In the genomic region with DNA sequence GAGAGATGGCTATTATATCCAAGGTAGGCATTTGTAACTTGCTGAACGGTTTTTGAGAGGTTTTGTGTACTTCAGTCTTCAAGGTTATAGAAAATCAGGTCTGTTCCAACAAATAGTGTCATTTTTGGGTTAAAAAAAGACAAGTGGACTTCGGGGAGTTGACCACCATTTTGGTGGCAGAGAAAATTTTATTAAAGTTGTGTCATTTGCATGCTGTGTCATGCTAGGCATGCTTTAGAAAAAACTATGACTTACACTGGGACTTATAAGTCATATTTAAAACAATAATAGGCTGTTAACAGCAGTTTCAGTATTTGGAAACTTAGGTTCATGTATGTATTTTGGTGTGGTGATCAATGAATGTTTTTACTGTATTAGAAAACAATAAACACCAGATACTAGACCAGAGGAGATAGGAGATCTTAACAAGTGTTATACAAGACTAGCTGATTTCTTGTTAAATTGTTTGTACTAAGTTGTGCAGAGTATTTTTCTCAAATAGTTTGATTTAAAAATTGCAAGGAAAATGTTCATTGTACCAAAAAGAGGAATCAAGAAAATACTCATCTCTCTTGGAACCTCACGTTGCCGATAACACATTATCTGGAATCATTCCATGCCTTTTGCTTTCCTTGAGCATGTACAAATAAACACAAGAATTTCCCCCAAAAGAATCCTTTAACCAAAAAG, we compare ENCODE assay signal across 9 cellular contexts. TPM values are rescaled to one million over a fixed set of nuclear protein-coding genes. Genes with fewer than 3 reads are reported as not detected.
DNase-seq lines count a peak whose midpoint lies in the region; ATAC-seq, FAIRE-seq and TF ChIP-seq lines count a peak whose summit lies in the region.
"Had no signal": no experiment of that assay in that cellular context is flagged by ENCODE, and none has a peak within 500 bp of the region (broad histone marks: within the 10 kb centered on the region; RNA-seq: fewer than 3 reads in every experiment).

No MANE protein-coding gene starts in this region.

- intact Hi-C loops in breast epithelium (cut with DNase I; ENCODE audit: low total_unique reads): no loop called here

- H3K27me3 ChIP-seq in HUES48 (ENCODE audit: control insufficient read depth, insufficient read depth, low read length): no peaks in the 10 kb centered on the region
- no peaks in the 10 kb centered on the region for H3K27me3 ChIP-seq in breast epithelium
- H3K27me3 ChIP-seq in mononuclear cell (ENCODE audit: insufficient read depth, low read length): no peaks in the 10 kb centered on the region

- peak overlapping the region; percentile 97 for H3K4me2 ChIP-seq in A549

- H3K9ac ChIP-seq in HUES48 (ENCODE audit: low read depth, low read length): peak overlapping the region; percentile 96

- 9% methylated on average over 4 of the region's 4 CpGs for WGBS in A549 (ENCODE audit: missing lambda C conversion rate)

- H3K27ac ChIP-seq in A549 (peak overlapping the region; percentile 100), HUES48 (ENCODE audit: low read depth, low read length) (peak overlapping the region; percentile 81), breast epithelium (no peak overlapping the region)

- CTCF ChIA-PET in A549 (lab: Yijun Ruan, JAX): interaction anchor here (0.6 kb wide), 1 partner anchor 14 kb away, joined by 3 read pairs; no protein-coding TSS in a partner anchor

- TF ChIP-seq POLR2A in A549 (IDR thresholded peaks at IDR 0.05; ENCODE audit: low read length) (no peak), breast epithelium (IDR thresholded peaks at IDR 0.05) (no peak)

- TF ChIP-seq CTCF in A549 (IDR thresholded peaks at IDR 0.05): no peak
- no peak for TF ChIP-seq CTCF in breast epithelium (IDR thresholded peaks at IDR 0.05)

- no peak for TF ChIP-seq EP300 in A549 (IDR thresholded peaks at IDR 0.05)

- POLR2A ChIA-PET in A549 (lab: Yijun Ruan, JAX): no interaction called here

- H3K36me3 ChIP-seq in HUES48 (ENCODE audit: control insufficient read depth, insufficient read depth, low read length): peaks cover 54% of the 10 kb centered on the region
- H3K36me3 ChIP-seq in breast epithelium: peaks cover 6% of the 10 kb centered on the region

- no peak for DNase-seq in A549 (ENCODE audit: low read depth in 1 of 2, low spot score in 1 of 2)
- DNase-seq in breast epithelium (ENCODE audit: low spot score in 2 of 2): no peak
- DNase-seq in NCI-H1436 treated with DMSO at 0.1 percent for 48 hours (lab: John Stamatoyannopoulos, UW): no peak
- DNase-seq in effector CD8-positive, alpha-beta T cell (lab: John Stamatoyannopoulos, UW): no peak
- DNase-seq in NCI-H345 (lab: John Stamatoyannopoulos, UW): no peak
- DNase-seq: NCI-H1694 treated with DMSO at 0.1 percent for 48 hours had no signal

- TF ChIP-seq RAD21 in A549 (conservative IDR thresholded peaks at IDR 0.05 in 1 of 2, IDR thresholded peaks at IDR 0.05 in 1 of 2): no peak

- FAIRE-seq in A549 (lab: Jason Lieb, UNC): no peak

- H3K9me3 ChIP-seq in A549 (no peaks in the 10 kb centered on the region), HUES48 (ENCODE audit: control insufficient read depth, insufficient read depth, low read length) (no peaks in the 10 kb centered on the region), breast epithelium (no peaks in the 10 kb centered on the region), mononuclear cell (ENCODE audit: low read depth, low read length) (no peaks in the 10 kb centered on the region)

- no peak for ATAC-seq in A549
- ATAC-seq in HG02571 (IDR thresholded peaks at IDR 0.05; ENCODE audit: unreplicated experiment): no peak

- H3K4me1 ChIP-seq in A549 (peaks cover 30% of the 10 kb centered on the region), HUES48 (ENCODE audit: control insufficient read depth, insufficient read depth, low read length) (peaks cover 26% of the 10 kb centered on the region), breast epithelium (peaks cover 0 to 7% of the 10 kb centered on the region in 2 donors), mononuclear cell (ENCODE audit: insufficient read depth, low read length) (peaks cover 37% of the 10 kb centered on the region)

- peak overlapping the region; percentile 98 for H3K4me3 ChIP-seq in A549
- H3K4me3 ChIP-seq in HUES48 (ENCODE audit: low read depth, low read length): peak overlapping the region; percentile 75
- H3K4me3 ChIP-seq in breast epithelium: peak overlapping the region; percentile 76 to 93 (median 92)
- H3K4me3 ChIP-seq in mononuclear cell (ENCODE audit: low read length): peak overlapping the region; percentile 66

TF ChIP-seq in A549, 52 proteins besides CTCF, POLR2A, EP300 and RAD21:
- no peak for TF ChIP-seq FOSL2 (IDR thresholded peaks at IDR 0.05)
- no peak for TF ChIP-seq FOSL2 (CRISPR knock-in tag; IDR thresholded peaks at IDR 0.05)
- peak; percentile 32; the same call in 1 of the 2 replicates for TF ChIP-seq EHF (CRISPR knock-in tag; IDR thresholded peaks at IDR 0.05)
- TF ChIP-seq FOSB (CRISPR knock-in tag; IDR thresholded peaks at IDR 0.05): peak; percentile 67; the same call in 1 of the 2 replicates
- TF ChIP-seq MAFK (IDR thresholded peaks at IDR 0.05; ENCODE audit: partially characterized antibody): no peak

RNA-seq across cellular contexts. Expression of a gene that starts 1.4 kb away (rescaled TPM):
- polyA plus RNA-seq in A549 (2011; rRNA removed) (2,967 and 3,303 TPM in 2 replicates), A549 (2017; fragmentation: RNase III; extraction: RNeasy Plus Mini Kit Qiagen cat#74134 plus additional on column Dnase treatment) (1,859 to 1,987 TPM (median 1,941 TPM) in 3 replicates)
- polyA plus RNA-seq in A549 (2012; cell fraction: cytosol; rRNA removed): 1,939 and 2,223 TPM in 2 replicates
- polyA plus RNA-seq in A549 (2012; cell fraction: nucleus; rRNA removed): 601 and 850 TPM in 2 replicates
- polyA minus RNA-seq in A549 (2011; rRNA and poly(A)+ RNA removed): 1,030 and 1,279 TPM in 2 replicates
- total RNA-seq in breast epithelium (100 to 1,000 TPM; 157 to 186 (median 162) TPM), mononuclear cell (234 TPM)

RNA-seq across cellular contexts. Expression of a gene that starts 34.2 kb away (rescaled TPM):
- polyA plus RNA-seq in A549 (2011; rRNA removed) (39.4 and 51.3 TPM in 2 replicates), A549 (2017; fragmentation: RNase III; extraction: RNeasy Plus Mini Kit Qiagen cat#74134 plus additional on column Dnase treatment) (25.6 to 26.9 TPM (median 26.8 TPM) in 3 replicates)
- 20.2 and 20.4 TPM in 2 replicates for polyA plus RNA-seq in A549 (2012; cell fraction: cytosol; rRNA removed)
- 21.3 and 45.4 TPM in 2 replicates for polyA plus RNA-seq in A549 (2012; cell fraction: nucleus; rRNA removed)
- polyA minus RNA-seq in A549 (2011; rRNA and poly(A)+ RNA removed): 13.9 and 14.8 TPM in 2 replicates
- total RNA-seq in breast epithelium (10 to 100 TPM; 11.6 to 23.2 (median 15.4) TPM), mononuclear cell (18.1 TPM)

Comparison
In these comparisons a context has a peak if more than half of its experiments do, and no peak if none do; other contexts are left out.
1. H3K27ac ChIP-seq: peak in A549 (2 of 2) and HUES48 (single experiment); none in breast epithelium (0 of 2).
2. Peak in every context shown above with its lines, with median percentiles within 50 percentile points of each other: H3K4me3 ChIP-seq.